In genomic region chr2:33307659-33308311, GRCh38 we compare ENCODE assay signal across 23 cellular contexts.
"Had no signal": no experiment of that assay in that cellular context is flagged by ENCODE, and none has a peak within 500 bp of the region (broad histone marks: within the 10 kb centered on the region; RNA-seq: fewer than 3 reads in every experiment).

No MANE protein-coding gene starts in this region.

- H3K36me3 Mint-ChIP-seq: activated naive CD8-positive, alpha-beta T cell treated with anti-CD3 and anti-CD28 coated beads for 36 hours; natural killer cell; WTC11 had no signal

- H3K4me1 ChIP-seq: left lung had no signal

- H3K4me3 ChIP-seq: heart right ventricle, left lung, transverse colon had no signal

- H3K4me1 Mint-ChIP-seq: activated CD4-positive, alpha-beta T cell treated with anti-CD3 and anti-CD28 coated beads for 36 hours; activated naive CD8-positive, alpha-beta T cell treated with anti-CD3 and anti-CD28 coated beads for 36 hours; natural killer cell; WTC11 had no signal

- H3K36me3 ChIP-seq: left lung, transverse colon had no signal

- DNase-seq: activated CD4-positive, alpha-beta T cell treated with anti-CD3 and anti-CD28 coated beads for 36 hours; activated CD4-positive, alpha-beta T cell treated with anti-CD3 and anti-CD28 coated beads, Interleukin-2, amount 50 U/mL, for 4 hours; activated naive CD4-positive, alpha-beta T cell treated with Interleukin-2 at 50 U/mL for 16 hours; activated naive CD8-positive, alpha-beta T cell treated with anti-CD3 and anti-CD28 coated beads for 36 hours; activated T-cell treated with anti-CD3 and anti-CD28 coated beads, Interleukin-2, amount 50 U/mL, for 48 hours; cerebellar nuclear complex; cortex of kidney; heart right ventricle; kidney; left lung; mammary epithelial cell; natural killer cell; retina; stimulated activated CD4-positive, alpha-beta T cell treated with anti-CD3 and anti-CD28 coated beads, Interleukin-12 subunit alpha, Interleukin-12 subunit beta, amount 100 ng/mL, for 4 hours; stimulated activated CD4-positive, alpha-beta T cell treated with anti-CD3 and anti-CD28 coated beads, Interleukin-4, amount 100 ng/mL, for 4 hours; substantia nigra; T-helper 1 cell; T-helper 9 cell; transverse colon had no signal

- ATAC-seq: activated CD4-positive, alpha-beta T cell treated with anti-CD3 and anti-CD28 coated beads for 36 hours; left lung; natural killer cell; WTC11 had no signal

- H3K27ac Mint-ChIP-seq: activated CD4-positive, alpha-beta T cell treated with anti-CD3 and anti-CD28 coated beads for 36 hours; activated naive CD8-positive, alpha-beta T cell treated with anti-CD3 and anti-CD28 coated beads for 36 hours; mesothelial cell of epicardium; natural killer cell; stimulated activated naive CD8-positive, alpha-beta T cell treated with anti-CD3 and anti-CD28 coated beads, Interleukin-15, Interleukin-2, amounts not matched to agents 100 ng/mL and 50 ng/mL, for 24 hours; WTC11 had no signal

- H3K9me3 Mint-ChIP-seq: activated naive CD8-positive, alpha-beta T cell treated with anti-CD3 and anti-CD28 coated beads for 36 hours; mesothelial cell of epicardium; natural killer cell; stimulated activated naive CD8-positive, alpha-beta T cell treated with anti-CD3 and anti-CD28 coated beads, Interleukin-15, Interleukin-2, amounts not matched to agents 100 ng/mL and 50 ng/mL, for 24 hours; WTC11 had no signal

- H3K27me3 ChIP-seq: heart right ventricle, left lung, transverse colon had no signal

- H3K27ac ChIP-seq: epithelial cell of prostate, left lung, transverse colon had no signal

- H3K4me3 Mint-ChIP-seq: activated CD4-positive, alpha-beta T cell treated with anti-CD3 and anti-CD28 coated beads for 36 hours; activated naive CD8-positive, alpha-beta T cell treated with anti-CD3 and anti-CD28 coated beads for 36 hours; mesothelial cell of epicardium; natural killer cell; stimulated activated naive CD8-positive, alpha-beta T cell treated with anti-CD3 and anti-CD28 coated beads, Interleukin-15, Interleukin-2, amounts not matched to agents 100 ng/mL and 50 ng/mL, for 24 hours; WTC11 had no signal

- H3K9me3 ChIP-seq: heart right ventricle, left lung, transverse colon had no signal
